Comparison of ENCODE assay signal across 3 cellular contexts in genomic region chr2:241567266-241567665, GRCh38. TPM values are rescaled to one million over a fixed set of nuclear protein-coding genes. Genes with fewer than 3 reads are reported as not detected.
"Had no signal": no experiment of that assay in that cellular context is flagged by ENCODE, and none has a peak within 500 bp of the region (broad histone marks: within the 10 kb centered on the region; RNA-seq: fewer than 3 reads in every experiment).

No MANE protein-coding gene starts in this region.

RNA-seq across cellular contexts. Expression of gene BOK, which starts 8.7 kb away (rescaled TPM):
- total RNA-seq: activated B cell treated with CpG ODN at 0.5 μM for 24 hours; activated naive CD4-positive, alpha-beta T cell treated with anti-CD3 and anti-CD28 coated beads for 36 hours; activated T-helper 1 cell treated with anti-CD3 and anti-CD28 coated beads, Interleukin-12 subunit alpha, Interleukin-12 subunit beta, Interleukin-2, Interleukin-4 antibody, amounts not matched to agents 30 ng/mL and 10 ng/mL and 1 ng/mL, durations not matched to agents 14 hours and 24 hours and 36 hours had no signal
